Comparison of ENCODE assay signal across 1 cellular context in genomic region chr19:56121180-56122167, GRCh38.
TF ChIP-seq lines count a peak whose summit lies in the region.

ZNF787 (minus strand) TSS chr19:56121295; CDS start chr19:56103217, 18,078 bp downstream.

TF ChIP-seq in HepG2, 621 proteins besides CTCF, POLR2A, EP300 and RAD21 (continued from another document and continues in another):
- TF ChIP-seq PAF1 (CRISPR knock-in tag; IDR thresholded peaks at IDR 0.05) (no peak), ZNF3 (CRISPR knock-in tag; IDR thresholded peaks at IDR 0.05) (no peak), SRSF1 (optimal IDR thresholded peaks at IDR 0.05; ENCODE audit: low read depth, low read length) (peak; percentile 94), HOXA9 (CRISPR knock-in tag; IDR thresholded peaks at IDR 0.05; ENCODE audit: borderline replicate concordance) (0 out of 2 replicates have a peak, but pooled peaks have one; percentile 45), ZNF792 (CRISPR knock-in tag; IDR thresholded peaks at IDR 0.05) (no peak), ZNF33B (CRISPR knock-in tag; IDR thresholded peaks at IDR 0.05) (no peak), ZNF552 (CRISPR knock-in tag; IDR thresholded peaks at IDR 0.05; ENCODE audit: borderline replicate concordance) (no peak), ZNF512B (CRISPR knock-in tag; IDR thresholded peaks at IDR 0.05; ENCODE audit: borderline replicate concordance) (no peak), ATRX (CRISPR knock-in tag; IDR thresholded peaks at IDR 0.05; ENCODE audit: borderline replicate concordance) (no peak), HNF1A (IDR thresholded peaks at IDR 0.05; ENCODE audit: low read depth) (no peak), HNF1A (CRISPR knock-in tag; IDR thresholded peaks at IDR 0.05; ENCODE audit: borderline replicate concordance) (peak; percentile 81; the same call in 1 of the 2 replicates), DR1 (CRISPR knock-in tag; IDR thresholded peaks at IDR 0.05) (no peak), JUN (CRISPR knock-in tag; IDR thresholded peaks at IDR 0.05) (no peak), AGO2 (optimal IDR thresholded peaks at IDR 0.05; ENCODE audit: low read depth, low read length) (peak; percentile 30), PHF8 (CRISPR knock-in tag; IDR thresholded peaks at IDR 0.05) (peak; percentile 56; the same call in 1 of the 2 replicates), ZNF121 (CRISPR knock-in tag; IDR thresholded peaks at IDR 0.05) (no peak), REPIN1 (CRISPR knock-in tag; IDR thresholded peaks at IDR 0.05; ENCODE audit: borderline replicate concordance, low read depth) (no peak; the same call in 1 of the 2 replicates), TGIF2 (CRISPR knock-in tag; IDR thresholded peaks at IDR 0.05) (no peak; the same call in 1 of the 2 replicates), ARNT2 (CRISPR knock-in tag; IDR thresholded peaks at IDR 0.05; ENCODE audit: low read depth) (peak; percentile 62; the same call in 1 of the 2 replicates), ZNF317 (CRISPR knock-in tag; IDR thresholded peaks at IDR 0.05) (peak; percentile 58; the same call in 1 of the 2 replicates), FOXP1 (IDR thresholded peaks at IDR 0.05) (no peak), FOXP1 (CRISPR knock-in tag; IDR thresholded peaks at IDR 0.05) (no peak), HNF1B (CRISPR knock-in tag; IDR thresholded peaks at IDR 0.05) (peak; percentile 95), SAFB2 (CRISPR knock-in tag; IDR thresholded peaks at IDR 0.05; ENCODE audit: borderline replicate concordance, low read depth) (peak; percentile 33; the same call in 1 of the 2 replicates), ZNF512 (CRISPR knock-in tag; IDR thresholded peaks at IDR 0.05) (no peak), NFKB2 (CRISPR knock-in tag; IDR thresholded peaks at IDR 0.05; ENCODE audit: borderline replicate concordance) (no peak; the same call in 1 of the 2 replicates), NR2C2 (CRISPR knock-in tag; IDR thresholded peaks at IDR 0.05; ENCODE audit: borderline replicate concordance) (peak; percentile 97), AKAP8 (CRISPR knock-in tag; IDR thresholded peaks at IDR 0.05) (0 out of 2 replicates have a peak, but pooled peaks have one; percentile 31), ZNF263 (CRISPR knock-in tag; IDR thresholded peaks at IDR 0.05) (no peak), HOXD1 (CRISPR knock-in tag; IDR thresholded peaks at IDR 0.05) (peak; percentile 69; the same call in 1 of the 2 replicates), ZNF547 (CRISPR knock-in tag; IDR thresholded peaks at IDR 0.05) (no peak), ZBED4 (CRISPR knock-in tag; IDR thresholded peaks at IDR 0.05; ENCODE audit: borderline replicate concordance) (0 out of 2 replicates have a peak, but pooled peaks have one; percentile 55), ZSCAN5A (CRISPR knock-in tag; IDR thresholded peaks at IDR 0.05; ENCODE audit: borderline replicate concordance) (no peak), GRHL1 (CRISPR knock-in tag; conservative IDR thresholded peaks at IDR 0.05) (no peak), SUZ12 (IDR thresholded peaks at IDR 0.05; ENCODE audit: low read depth, low read length) (no peak), SATB2 (CRISPR knock-in tag; IDR thresholded peaks at IDR 0.05) (no peak), MAFK (conservative IDR thresholded peaks at IDR 0.05 in 1 of 2, IDR thresholded peaks at IDR 0.05 in 1 of 2; ENCODE audit: low read length in 2 of 2) (no peak), KLF6 (CRISPR knock-in tag; IDR thresholded peaks at IDR 0.05) (no peak; the same call in 1 of the 2 replicates), ZNF598 (CRISPR knock-in tag; IDR thresholded peaks at IDR 0.05; ENCODE audit: borderline replicate concordance) (peak; percentile 80; the same call in 1 of the 2 replicates), ZNF256 (CRISPR knock-in tag; conservative IDR thresholded peaks at IDR 0.05) (no peak), EHMT2 (IDR thresholded peaks at IDR 0.05; ENCODE audit: borderline replicate concordance, low read depth, low read length) (no peak), RXRB (CRISPR knock-in tag; IDR thresholded peaks at IDR 0.05; ENCODE audit: borderline replicate concordance) (peak; percentile 43), SNRNP70 (IDR thresholded peaks at IDR 0.05; ENCODE audit: low read depth, low read length) (no peak), ZFP41 (CRISPR knock-in tag; IDR thresholded peaks at IDR 0.05; ENCODE audit: borderline replicate concordance) (no peak), MXD4 (CRISPR knock-in tag; IDR thresholded peaks at IDR 0.05) (peak; percentile 61; the same call in 1 of the 2 replicates), ZNF788 (CRISPR knock-in tag; IDR thresholded peaks at IDR 0.05; ENCODE audit: borderline replicate concordance) (peak; percentile 71; the same call in 1 of the 2 replicates), FOSL1 (CRISPR knock-in tag; IDR thresholded peaks at IDR 0.05; ENCODE audit: borderline replicate concordance) (no peak), ZNF879 (CRISPR knock-in tag; IDR thresholded peaks at IDR 0.05) (no peak), IRF9 (CRISPR knock-in tag; IDR thresholded peaks at IDR 0.05; ENCODE audit: borderline replicate concordance) (no peak)
